18 cellular contexts compared by ENCODE assay signal in genomic region chr5:154296525-154297159, GRCh38.
DNase-seq lines count a peak whose midpoint lies in the region; ATAC-seq, FAIRE-seq and TF ChIP-seq lines count a peak whose summit lies in the region.
"Had no signal": no experiment of that assay in that cellular context is flagged by ENCODE, and none has a peak within 500 bp of the region (broad histone marks: within the 10 kb centered on the region; RNA-seq: fewer than 3 reads in every experiment).

No MANE protein-coding gene starts in this region.

- H3K9me3 ChIP-seq in K562 (replicated peaks; ENCODE audit: control insufficient read depth, insufficient read depth, low read depth, low read length) (no peaks in the 10 kb centered on the region), right lobe of liver (no peaks in the 10 kb centered on the region)
- H3K9me3 ChIP-seq: left ventricle myocardium inferior had no signal

- CTCF ChIA-PET in K562 (lab: Yijun Ruan, JAX; ENCODE audit: low intra/inter-chr PET ratio), result no interaction called here

- H3K79me2 ChIP-seq in K562 (ENCODE audit: control insufficient read depth, insufficient read depth, low read length), result no peaks in the 10 kb centered on the region

- H3K4me2 ChIP-seq in K562 (ENCODE audit: insufficient read depth, low read length), result no peak overlapping the region

- DNase-seq in SIG-M5 treated with dmso at 0.1 percent for 504 hours (lab: John Stamatoyannopoulos, UW; ENCODE audit: unreplicated experiment) (peak; percentile 57), SIG-M5 (lab: John Stamatoyannopoulos, UW) (no peak), K562 (ENCODE audit: extremely low read depth in 1 of 4, low spot score in 3 of 4) (no peak), right lobe of liver (no peak), type B pancreatic cell (ENCODE audit: extremely low spot score, unreplicated experiment) (no peak), RPMI8226 (no peak), mesenteric fat pad (ENCODE audit: low spot score) (no peak), NCI-H1436 treated with DMSO at 0.1 percent for 48 hours (lab: John Stamatoyannopoulos, UW) (no peak)
- DNase-seq: activated naive CD4-positive, alpha-beta T cell; CD4-positive, alpha-beta T cell; DMS79 treated with DMSO at 0.1 percent for 48 hours; Karpas-422; left ventricle myocardium inferior; NCI-H446 treated with DMSO at 0.1 percent for 48 hours; stimulated activated naive CD4-positive, alpha-beta T cell had no signal

- H3K4me1 ChIP-seq in K562 (replicated peaks in 1 of 2; ENCODE audit: control insufficient read depth in 2 of 2, insufficient read depth in 2 of 2, low read length in 2 of 2) (no peaks in the 10 kb centered on the region), right lobe of liver (peaks cover 0 to 11% (median 4%) of the 10 kb centered on the region in 4 donors)

- TF ChIP-seq CTCF in K562 (IDR thresholded peaks at IDR 0.05 in 2 of 3, conservative IDR thresholded peaks at IDR 0.05 in 1 of 3; ENCODE audit: insufficient read depth in 2 of 3, low read depth in 1 of 3, low read length in 3 of 3), result no peak
- TF ChIP-seq CTCF in right lobe of liver (IDR thresholded peaks at IDR 0.05), result no peak
- TF ChIP-seq CTCF in type B pancreatic cell (conservative IDR thresholded peaks at IDR 0.05), result no peak

- ATAC-seq in K562, result no peak
- peak; percentile 50 to 82 (median 68) for ATAC-seq in right lobe of liver

- TF ChIP-seq RAD21 in K562 (CRISPR knock-in tag; conservative IDR thresholded peaks at IDR 0.05 in 1 of 2, IDR thresholded peaks at IDR 0.05 in 1 of 2), result no peak

- H3K4me3 Mint-ChIP-seq in type B pancreatic cell, result no peak overlapping the region
- H3K4me3 Mint-ChIP-seq: CD4-positive, alpha-beta T cell had no signal

- POLR2A ChIA-PET in K562 (lab: Yijun Ruan, JAX), result interaction anchor here (0.7 to 1.2 kb wide), 3 partner anchors 12 to 25 kb away, joined by 3 to 4 read pairs (median 3); no protein-coding TSS in a partner anchor

- H3K27ac ChIP-seq in K562 (ENCODE audit: extremely low read depth, low read depth, low read length) (no peak overlapping the region), right lobe of liver (no peak overlapping the region)
- H3K27ac ChIP-seq: left ventricle myocardium inferior had no signal

- no peaks in the 10 kb centered on the region for H3K9me3 Mint-ChIP-seq in type B pancreatic cell
- H3K9me3 Mint-ChIP-seq: CD4-positive, alpha-beta T cell had no signal

- in situ Hi-C loops in K562 (cut with MboI), result no loop called here

- no peak overlapping the region for H3K4me3 ChIP-seq in K562
- no peak overlapping the region for H3K4me3 ChIP-seq in right lobe of liver
- H3K4me3 ChIP-seq: left ventricle myocardium inferior had no signal

- peaks cover 16% of the 10 kb centered on the region for H3K4me1 Mint-ChIP-seq in type B pancreatic cell (ENCODE audit: unreplicated experiment)

- TF ChIP-seq POLR2A in K562 (conservative IDR thresholded peaks at IDR 0.05) (no peak), right lobe of liver (IDR thresholded peaks at IDR 0.05) (no peak)

- peak overlapping the region; percentile 74 for H3K27ac Mint-ChIP-seq in type B pancreatic cell
- H3K27ac Mint-ChIP-seq: CD4-positive, alpha-beta T cell had no signal

- no peaks in the 10 kb centered on the region for H3K27me3 Mint-ChIP-seq in type B pancreatic cell
- H3K27me3 Mint-ChIP-seq: CD4-positive, alpha-beta T cell had no signal

- WGBS in K562 (ENCODE audit: insufficient coverage, low coverage, missing lambda C conversion rate), result 53% methylated on average over 6 of the region's 6 CpGs
- 61% methylated on average over 6 of the region's 6 CpGs for whole genome bisulfite sequencing in right lobe of liver (ENCODE audit: insufficient coverage, low coverage, low lambda C conversion rate, missing lambda C conversion rate)

- peak; percentile 60 for FAIRE-seq in K562 (lab: Jason Lieb, UNC)
- FAIRE-seq: endometrium, H1, urothelium cell line had no signal

- H3K36me3 ChIP-seq in K562 (ENCODE audit: control insufficient read depth, insufficient read depth, low read length) (peaks cover 8% of the 10 kb centered on the region; the same call in 1 of the 3 replicates), right lobe of liver (no peaks in the 10 kb centered on the region)

- no peak overlapping the region for H2AFZ ChIP-seq in K562 (ENCODE audit: low read depth, low read length)

- no peak for TF ChIP-seq EP300 in K562 (IDR thresholded peaks at IDR 0.05; ENCODE audit: low read length)

- BruUV-seq in K562 (replicated peaks; lab: Mats Ljungman, UMichigan), result no TSS peak

- H3K27me3 ChIP-seq in K562 (ENCODE audit: control insufficient read depth in 2 of 2, insufficient read depth in 2 of 2, low read length in 2 of 2) (no peaks in the 10 kb centered on the region), right lobe of liver (no peaks in the 10 kb centered on the region)

- H3K9ac ChIP-seq in K562 (ENCODE audit: insufficient read depth in 1 of 2, low read depth in 2 of 2, low read length in 2 of 2), result no peak overlapping the region

- H4K20me1 ChIP-seq in K562 (replicated peaks; ENCODE audit: control insufficient read depth, insufficient read depth, low read length), result no peaks in the 10 kb centered on the region

- H3K9me1 ChIP-seq in K562 (ENCODE audit: control insufficient read depth, insufficient read depth, low read length), result peaks cover 2% of the 10 kb centered on the region

- H3K36me3 Mint-ChIP-seq in type B pancreatic cell, result peaks cover 3% of the 10 kb centered on the region

- intact Hi-C loops in K562 (cut with micrococcal nuclease) (no loop called here), right lobe of liver (cut with DNase I) (no loop called here)

TF ChIP-seq in K562, 482 proteins besides CTCF, POLR2A, EP300 and RAD21:
- TF ChIP-seq FOXA3 (CRISPR knock-in tag; conservative IDR thresholded peaks at IDR 0.05 in 1 of 2, IDR thresholded peaks at IDR 0.05 in 1 of 2) (peak in 1 of 2 experiments; percentile 70; a peak in 2 of 4 replicates), U2AF2 (optimal IDR thresholded peaks at IDR 0.05; ENCODE audit: low read depth, low read length) (no peak), FOXA1 (IDR thresholded peaks at IDR 0.05; ENCODE audit: borderline replicate concordance) (0 out of 2 replicates have a peak, but pooled peaks have one; percentile 24), FOXO4 (CRISPR knock-in tag; IDR thresholded peaks at IDR 0.05) (no peak)
